Comparison of ENCODE assay signal across 1 cellular context in the genomic region with DNA sequence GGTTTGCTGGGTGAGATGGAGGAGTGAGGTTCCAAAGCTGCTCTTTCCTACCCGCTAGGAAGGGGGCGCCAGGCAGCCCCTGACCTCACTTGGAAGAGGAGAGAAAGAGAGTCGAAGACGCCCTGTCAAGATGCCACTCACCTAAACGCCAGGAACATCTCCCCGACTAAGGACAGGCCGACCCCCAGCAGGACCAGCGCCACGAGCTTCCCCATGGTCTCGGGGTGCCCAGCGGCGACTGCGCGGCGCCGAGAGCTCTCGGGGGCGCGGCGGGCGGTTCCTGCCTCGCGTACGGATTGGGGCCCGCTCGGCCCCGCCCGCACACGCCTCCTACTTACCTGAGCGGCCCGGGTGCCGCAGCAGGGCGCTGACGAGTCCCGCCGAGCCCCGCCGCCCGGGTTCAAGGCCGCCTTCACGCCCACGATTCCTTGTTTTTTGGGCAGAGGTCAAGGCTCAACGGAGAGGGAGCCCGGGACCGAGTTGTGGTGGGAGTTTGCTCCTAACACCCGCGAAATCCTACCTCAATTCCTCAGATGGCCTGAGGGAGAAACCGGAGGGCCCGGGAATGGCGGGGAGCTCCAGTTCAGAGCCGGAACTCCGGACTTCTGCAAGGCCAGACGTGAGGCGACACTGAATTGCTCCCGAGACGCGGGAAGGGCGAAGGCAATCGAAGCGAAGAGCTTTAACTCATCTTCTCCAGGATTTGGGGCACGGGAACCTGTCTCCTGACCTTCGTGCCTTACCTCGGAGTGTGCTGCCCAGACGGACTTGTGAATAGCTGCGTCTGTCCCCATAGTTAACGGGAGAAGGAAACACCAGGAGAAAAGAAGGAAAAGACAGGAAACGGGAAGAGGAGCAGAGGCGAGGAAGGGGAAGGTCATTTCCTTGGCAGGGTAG.
A peak's percentile ranks its signal among the peaks of the same experiment; 100 is the strongest.
TF ChIP-seq lines count a peak whose summit lies in the region.

A gene (minus strand): TSS at position 240 of the 897 bp plus-strand sequence. CDS start 25 bp downstream, at position 215.

TF ChIP-seq in HepG2, 621 proteins besides CTCF, POLR2A, EP300 and RAD21 (continued from another document and continues in another):
- TF ChIP-seq, protein P1, sequence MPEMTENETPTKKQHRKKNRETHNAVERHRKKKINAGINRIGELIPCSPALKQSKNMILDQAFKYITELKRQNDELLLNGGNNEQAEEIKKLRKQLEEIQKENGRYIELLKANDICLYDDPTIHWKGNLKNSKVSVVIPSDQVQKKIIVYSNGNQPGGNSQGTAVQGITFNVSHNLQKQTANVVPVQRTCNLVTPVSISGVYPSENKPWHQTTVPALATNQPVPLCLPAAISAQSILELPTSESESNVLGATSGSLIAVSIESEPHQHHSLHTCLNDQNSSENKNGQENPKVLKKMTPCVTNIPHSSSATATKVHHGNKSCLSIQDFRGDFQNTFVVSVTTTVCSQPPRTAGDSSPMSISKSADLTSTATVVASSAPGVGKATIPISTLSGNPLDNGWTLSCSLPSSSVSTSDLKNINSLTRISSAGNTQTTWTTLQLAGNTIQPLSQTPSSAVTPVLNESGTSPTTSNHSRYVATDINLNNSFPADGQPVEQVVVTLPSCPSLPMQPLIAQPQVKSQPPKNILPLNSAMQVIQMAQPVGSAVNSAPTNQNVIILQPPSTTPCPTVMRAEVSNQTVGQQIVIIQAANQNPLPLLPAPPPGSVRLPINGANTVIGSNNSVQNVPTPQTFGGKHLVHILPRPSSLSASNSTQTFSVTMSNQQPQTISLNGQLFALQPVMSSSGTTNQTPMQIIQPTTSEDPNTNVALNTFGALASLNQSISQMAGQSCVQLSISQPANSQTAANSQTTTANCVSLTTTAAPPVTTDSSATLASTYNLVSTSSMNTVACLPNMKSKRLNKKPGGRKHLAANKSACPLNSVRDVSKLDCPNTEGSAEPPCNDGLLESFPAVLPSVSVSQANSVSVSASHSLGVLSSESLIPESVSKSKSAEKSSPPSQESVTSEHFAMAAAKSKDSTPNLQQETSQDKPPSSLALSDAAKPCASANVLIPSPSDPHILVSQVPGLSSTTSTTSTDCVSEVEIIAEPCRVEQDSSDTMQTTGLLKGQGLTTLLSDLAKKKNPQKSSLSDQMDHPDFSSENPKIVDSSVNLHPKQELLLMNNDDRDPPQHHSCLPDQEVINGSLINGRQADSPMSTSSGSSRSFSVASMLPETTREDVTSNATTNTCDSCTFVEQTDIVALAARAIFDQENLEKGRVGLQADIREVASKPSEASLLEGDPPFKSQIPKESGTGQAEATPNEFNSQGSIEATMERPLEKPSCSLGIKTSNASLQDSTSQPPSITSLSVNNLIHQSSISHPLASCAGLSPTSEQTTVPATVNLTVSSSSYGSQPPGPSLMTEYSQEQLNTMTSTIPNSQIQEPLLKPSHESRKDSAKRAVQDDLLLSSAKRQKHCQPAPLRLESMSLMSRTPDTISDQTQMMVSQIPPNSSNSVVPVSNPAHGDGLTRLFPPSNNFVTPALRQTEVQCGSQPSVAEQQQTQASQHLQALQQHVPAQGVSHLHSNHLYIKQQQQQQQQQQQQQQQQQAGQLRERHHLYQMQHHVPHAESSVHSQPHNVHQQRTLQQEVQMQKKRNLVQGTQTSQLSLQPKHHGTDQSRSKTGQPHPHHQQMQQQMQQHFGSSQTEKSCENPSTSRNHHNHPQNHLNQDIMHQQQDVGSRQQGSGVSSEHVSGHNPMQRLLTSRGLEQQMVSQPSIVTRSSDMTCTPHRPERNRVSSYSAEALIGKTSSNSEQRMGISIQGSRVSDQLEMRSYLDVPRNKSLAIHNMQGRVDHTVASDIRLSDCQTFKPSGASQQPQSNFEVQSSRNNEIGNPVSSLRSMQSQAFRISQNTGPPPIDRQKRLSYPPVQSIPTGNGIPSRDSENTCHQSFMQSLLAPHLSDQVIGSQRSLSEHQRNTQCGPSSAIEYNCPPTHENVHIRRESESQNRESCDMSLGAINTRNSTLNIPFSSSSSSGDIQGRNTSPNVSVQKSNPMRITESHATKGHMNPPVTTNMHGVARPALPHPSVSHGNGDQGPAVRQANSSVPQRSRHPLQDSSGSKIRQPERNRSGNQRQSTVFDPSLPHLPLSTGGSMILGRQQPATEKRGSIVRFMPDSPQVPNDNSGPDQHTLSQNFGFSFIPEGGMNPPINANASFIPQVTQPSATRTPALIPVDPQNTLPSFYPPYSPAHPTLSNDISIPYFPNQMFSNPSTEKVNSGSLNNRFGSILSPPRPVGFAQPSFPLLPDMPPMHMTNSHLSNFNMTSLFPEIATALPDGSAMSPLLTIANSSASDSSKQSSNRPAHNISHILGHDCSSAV (CRISPR knock-in tag; IDR thresholded peaks at IDR 0.05; ENCODE audit: borderline replicate concordance) = no peak
- no peak for TF ChIP-seq ZNF790 (CRISPR knock-in tag; IDR thresholded peaks at IDR 0.05; ENCODE audit: borderline replicate concordance)
- no peak for TF ChIP-seq ZBTB7A (CRISPR knock-in tag; IDR thresholded peaks at IDR 0.05)
- TF ChIP-seq FLYWCH1 (CRISPR knock-in tag; IDR thresholded peaks at IDR 0.05) = no peak
- TF ChIP-seq, protein P2, sequence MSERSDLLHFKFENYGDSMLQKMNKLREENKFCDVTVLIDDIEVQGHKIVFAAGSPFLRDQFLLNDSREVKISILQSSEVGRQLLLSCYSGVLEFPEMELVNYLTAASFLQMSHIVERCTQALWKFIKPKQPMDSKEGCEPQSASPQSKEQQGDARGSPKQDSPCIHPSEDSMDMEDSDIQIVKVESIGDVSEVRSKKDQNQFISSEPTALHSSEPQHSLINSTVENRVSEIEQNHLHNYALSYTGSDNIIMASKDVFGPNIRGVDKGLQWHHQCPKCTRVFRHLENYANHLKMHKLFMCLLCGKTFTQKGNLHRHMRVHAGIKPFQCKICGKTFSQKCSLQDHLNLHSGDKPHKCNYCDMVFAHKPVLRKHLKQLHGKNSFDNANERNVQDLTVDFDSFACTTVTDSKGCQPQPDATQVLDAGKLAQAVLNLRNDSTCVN (CRISPR knock-in tag; IDR thresholded peaks at IDR 0.05; ENCODE audit: borderline replicate concordance) = no peak; the same call in 1 of the 2 replicates
- TF ChIP-seq CCAR2 (optimal IDR thresholded peaks at IDR 0.05; ENCODE audit: low read depth, low read length) = no peak
- TF ChIP-seq, protein P3, sequence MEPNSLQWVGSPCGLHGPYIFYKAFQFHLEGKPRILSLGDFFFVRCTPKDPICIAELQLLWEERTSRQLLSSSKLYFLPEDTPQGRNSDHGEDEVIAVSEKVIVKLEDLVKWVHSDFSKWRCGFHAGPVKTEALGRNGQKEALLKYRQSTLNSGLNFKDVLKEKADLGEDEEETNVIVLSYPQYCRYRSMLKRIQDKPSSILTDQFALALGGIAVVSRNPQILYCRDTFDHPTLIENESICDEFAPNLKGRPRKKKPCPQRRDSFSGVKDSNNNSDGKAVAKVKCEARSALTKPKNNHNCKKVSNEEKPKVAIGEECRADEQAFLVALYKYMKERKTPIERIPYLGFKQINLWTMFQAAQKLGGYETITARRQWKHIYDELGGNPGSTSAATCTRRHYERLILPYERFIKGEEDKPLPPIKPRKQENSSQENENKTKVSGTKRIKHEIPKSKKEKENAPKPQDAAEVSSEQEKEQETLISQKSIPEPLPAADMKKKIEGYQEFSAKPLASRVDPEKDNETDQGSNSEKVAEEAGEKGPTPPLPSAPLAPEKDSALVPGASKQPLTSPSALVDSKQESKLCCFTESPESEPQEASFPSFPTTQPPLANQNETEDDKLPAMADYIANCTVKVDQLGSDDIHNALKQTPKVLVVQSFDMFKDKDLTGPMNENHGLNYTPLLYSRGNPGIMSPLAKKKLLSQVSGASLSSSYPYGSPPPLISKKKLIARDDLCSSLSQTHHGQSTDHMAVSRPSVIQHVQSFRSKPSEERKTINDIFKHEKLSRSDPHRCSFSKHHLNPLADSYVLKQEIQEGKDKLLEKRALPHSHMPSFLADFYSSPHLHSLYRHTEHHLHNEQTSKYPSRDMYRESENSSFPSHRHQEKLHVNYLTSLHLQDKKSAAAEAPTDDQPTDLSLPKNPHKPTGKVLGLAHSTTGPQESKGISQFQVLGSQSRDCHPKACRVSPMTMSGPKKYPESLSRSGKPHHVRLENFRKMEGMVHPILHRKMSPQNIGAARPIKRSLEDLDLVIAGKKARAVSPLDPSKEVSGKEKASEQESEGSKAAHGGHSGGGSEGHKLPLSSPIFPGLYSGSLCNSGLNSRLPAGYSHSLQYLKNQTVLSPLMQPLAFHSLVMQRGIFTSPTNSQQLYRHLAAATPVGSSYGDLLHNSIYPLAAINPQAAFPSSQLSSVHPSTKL (CRISPR knock-in tag; IDR thresholded peaks at IDR 0.05) = peak; percentile 66
- peak; percentile 73; the same call in 1 of the 2 replicates for TF ChIP-seq RARA (CRISPR knock-in tag; IDR thresholded peaks at IDR 0.05)
- no peak for TF ChIP-seq SIX1 (CRISPR knock-in tag; IDR thresholded peaks at IDR 0.05; ENCODE audit: borderline replicate concordance)
- no peak for TF ChIP-seq ARNTL (CRISPR knock-in tag; IDR thresholded peaks at IDR 0.05)
- no peak for TF ChIP-seq MAFK (conservative IDR thresholded peaks at IDR 0.05 in 1 of 2, IDR thresholded peaks at IDR 0.05 in 1 of 2; ENCODE audit: low read length in 2 of 2)
- TF ChIP-seq MBD4 (IDR thresholded peaks at IDR 0.05; ENCODE audit: borderline replicate concordance, low read length) = no peak
- no peak for TF ChIP-seq SP1 (IDR thresholded peaks at IDR 0.05)
- TF ChIP-seq SP1 (CRISPR knock-in tag; IDR thresholded peaks at IDR 0.05) = no peak
- TF ChIP-seq, protein P4, sequence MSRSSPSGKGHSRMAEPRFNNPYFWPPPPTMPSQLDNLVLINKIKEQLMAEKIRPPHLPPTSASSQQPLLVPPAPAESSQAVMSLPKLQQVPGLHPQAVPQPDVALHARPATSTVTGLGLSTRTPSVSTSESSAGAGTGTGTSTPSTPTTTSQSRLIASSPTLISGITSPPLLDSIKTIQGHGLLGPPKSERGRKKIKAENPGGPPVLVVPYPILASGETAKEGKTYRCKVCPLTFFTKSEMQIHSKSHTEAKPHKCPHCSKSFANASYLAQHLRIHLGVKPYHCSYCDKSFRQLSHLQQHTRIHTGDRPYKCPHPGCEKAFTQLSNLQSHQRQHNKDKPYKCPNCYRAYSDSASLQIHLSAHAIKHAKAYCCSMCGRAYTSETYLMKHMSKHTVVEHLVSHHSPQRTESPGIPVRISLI (CRISPR knock-in tag; IDR thresholded peaks at IDR 0.05; ENCODE audit: borderline replicate concordance) = peak; percentile 43; the same call in 1 of the 2 replicates
- TF ChIP-seq, protein P5, sequence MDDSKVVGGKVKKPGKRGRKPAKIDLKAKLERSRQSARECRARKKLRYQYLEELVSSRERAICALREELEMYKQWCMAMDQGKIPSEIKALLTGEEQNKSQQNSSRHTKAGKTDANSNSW (CRISPR knock-in tag; IDR thresholded peaks at IDR 0.05; ENCODE audit: borderline replicate concordance) = no peak
- TF ChIP-seq, protein P6, sequence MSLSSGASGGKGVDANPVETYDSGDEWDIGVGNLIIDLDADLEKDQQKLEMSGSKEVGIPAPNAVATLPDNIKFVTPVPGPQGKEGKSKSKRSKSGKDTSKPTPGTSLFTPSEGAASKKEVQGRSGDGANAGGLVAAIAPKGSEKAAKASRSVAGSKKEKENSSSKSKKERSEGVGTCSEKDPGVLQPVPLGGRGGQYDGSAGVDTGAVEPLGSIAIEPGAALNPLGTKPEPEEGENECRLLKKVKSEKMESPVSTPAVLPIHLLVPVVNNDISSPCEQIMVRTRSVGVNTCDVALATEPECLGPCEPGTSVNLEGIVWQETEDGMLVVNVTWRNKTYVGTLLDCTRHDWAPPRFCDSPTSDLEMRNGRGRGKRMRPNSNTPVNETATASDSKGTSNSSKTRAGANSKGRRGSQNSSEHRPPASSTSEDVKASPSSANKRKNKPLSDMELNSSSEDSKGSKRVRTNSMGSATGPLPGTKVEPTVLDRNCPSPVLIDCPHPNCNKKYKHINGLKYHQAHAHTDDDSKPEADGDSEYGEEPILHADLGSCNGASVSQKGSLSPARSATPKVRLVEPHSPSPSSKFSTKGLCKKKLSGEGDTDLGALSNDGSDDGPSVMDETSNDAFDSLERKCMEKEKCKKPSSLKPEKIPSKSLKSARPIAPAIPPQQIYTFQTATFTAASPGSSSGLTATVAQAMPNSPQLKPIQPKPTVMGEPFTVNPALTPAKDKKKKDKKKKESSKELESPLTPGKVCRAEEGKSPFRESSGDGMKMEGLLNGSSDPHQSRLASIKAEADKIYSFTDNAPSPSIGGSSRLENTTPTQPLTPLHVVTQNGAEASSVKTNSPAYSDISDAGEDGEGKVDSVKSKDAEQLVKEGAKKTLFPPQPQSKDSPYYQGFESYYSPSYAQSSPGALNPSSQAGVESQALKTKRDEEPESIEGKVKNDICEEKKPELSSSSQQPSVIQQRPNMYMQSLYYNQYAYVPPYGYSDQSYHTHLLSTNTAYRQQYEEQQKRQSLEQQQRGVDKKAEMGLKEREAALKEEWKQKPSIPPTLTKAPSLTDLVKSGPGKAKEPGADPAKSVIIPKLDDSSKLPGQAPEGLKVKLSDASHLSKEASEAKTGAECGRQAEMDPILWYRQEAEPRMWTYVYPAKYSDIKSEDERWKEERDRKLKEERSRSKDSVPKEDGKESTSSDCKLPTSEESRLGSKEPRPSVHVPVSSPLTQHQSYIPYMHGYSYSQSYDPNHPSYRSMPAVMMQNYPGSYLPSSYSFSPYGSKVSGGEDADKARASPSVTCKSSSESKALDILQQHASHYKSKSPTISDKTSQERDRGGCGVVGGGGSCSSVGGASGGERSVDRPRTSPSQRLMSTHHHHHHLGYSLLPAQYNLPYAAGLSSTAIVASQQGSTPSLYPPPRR (CRISPR knock-in tag; IDR thresholded peaks at IDR 0.05; ENCODE audit: borderline replicate concordance) = no peak
- no peak for TF ChIP-seq ZSCAN12 (CRISPR knock-in tag; IDR thresholded peaks at IDR 0.05)
- TF ChIP-seq YY1 (IDR thresholded peaks at IDR 0.05; ENCODE audit: insufficient read depth, insufficient replicate concordance, low read depth, low read length) = peak; percentile 50
- TF ChIP-seq, protein P7, sequence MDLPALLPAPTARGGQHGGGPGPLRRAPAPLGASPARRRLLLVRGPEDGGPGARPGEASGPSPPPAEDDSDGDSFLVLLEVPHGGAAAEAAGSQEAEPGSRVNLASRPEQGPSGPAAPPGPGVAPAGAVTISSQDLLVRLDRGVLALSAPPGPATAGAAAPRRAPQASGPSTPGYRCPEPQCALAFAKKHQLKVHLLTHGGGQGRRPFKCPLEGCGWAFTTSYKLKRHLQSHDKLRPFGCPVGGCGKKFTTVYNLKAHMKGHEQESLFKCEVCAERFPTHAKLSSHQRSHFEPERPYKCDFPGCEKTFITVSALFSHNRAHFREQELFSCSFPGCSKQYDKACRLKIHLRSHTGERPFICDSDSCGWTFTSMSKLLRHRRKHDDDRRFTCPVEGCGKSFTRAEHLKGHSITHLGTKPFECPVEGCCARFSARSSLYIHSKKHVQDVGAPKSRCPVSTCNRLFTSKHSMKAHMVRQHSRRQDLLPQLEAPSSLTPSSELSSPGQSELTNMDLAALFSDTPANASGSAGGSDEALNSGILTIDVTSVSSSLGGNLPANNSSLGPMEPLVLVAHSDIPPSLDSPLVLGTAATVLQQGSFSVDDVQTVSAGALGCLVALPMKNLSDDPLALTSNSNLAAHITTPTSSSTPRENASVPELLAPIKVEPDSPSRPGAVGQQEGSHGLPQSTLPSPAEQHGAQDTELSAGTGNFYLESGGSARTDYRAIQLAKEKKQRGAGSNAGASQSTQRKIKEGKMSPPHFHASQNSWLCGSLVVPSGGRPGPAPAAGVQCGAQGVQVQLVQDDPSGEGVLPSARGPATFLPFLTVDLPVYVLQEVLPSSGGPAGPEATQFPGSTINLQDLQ (CRISPR knock-in tag; IDR thresholded peaks at IDR 0.05) = peak; percentile 64
- no peak for TF ChIP-seq BHLHE40 (IDR thresholded peaks at IDR 0.05; ENCODE audit: low read length)
- TF ChIP-seq ZNF234 (CRISPR knock-in tag; conservative IDR thresholded peaks at IDR 0.05) = no peak
- TF ChIP-seq, protein P8, sequence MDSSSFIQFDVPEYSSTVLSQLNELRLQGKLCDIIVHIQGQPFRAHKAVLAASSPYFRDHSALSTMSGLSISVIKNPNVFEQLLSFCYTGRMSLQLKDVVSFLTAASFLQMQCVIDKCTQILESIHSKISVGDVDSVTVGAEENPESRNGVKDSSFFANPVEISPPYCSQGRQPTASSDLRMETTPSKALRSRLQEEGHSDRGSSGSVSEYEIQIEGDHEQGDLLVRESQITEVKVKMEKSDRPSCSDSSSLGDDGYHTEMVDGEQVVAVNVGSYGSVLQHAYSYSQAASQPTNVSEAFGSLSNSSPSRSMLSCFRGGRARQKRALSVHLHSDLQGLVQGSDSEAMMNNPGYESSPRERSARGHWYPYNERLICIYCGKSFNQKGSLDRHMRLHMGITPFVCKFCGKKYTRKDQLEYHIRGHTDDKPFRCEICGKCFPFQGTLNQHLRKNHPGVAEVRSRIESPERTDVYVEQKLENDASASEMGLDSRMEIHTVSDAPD (CRISPR knock-in tag; IDR thresholded peaks at IDR 0.05) = no peak
